Comparison of ENCODE assay signal across 8 cellular contexts in the genomic region with DNA sequence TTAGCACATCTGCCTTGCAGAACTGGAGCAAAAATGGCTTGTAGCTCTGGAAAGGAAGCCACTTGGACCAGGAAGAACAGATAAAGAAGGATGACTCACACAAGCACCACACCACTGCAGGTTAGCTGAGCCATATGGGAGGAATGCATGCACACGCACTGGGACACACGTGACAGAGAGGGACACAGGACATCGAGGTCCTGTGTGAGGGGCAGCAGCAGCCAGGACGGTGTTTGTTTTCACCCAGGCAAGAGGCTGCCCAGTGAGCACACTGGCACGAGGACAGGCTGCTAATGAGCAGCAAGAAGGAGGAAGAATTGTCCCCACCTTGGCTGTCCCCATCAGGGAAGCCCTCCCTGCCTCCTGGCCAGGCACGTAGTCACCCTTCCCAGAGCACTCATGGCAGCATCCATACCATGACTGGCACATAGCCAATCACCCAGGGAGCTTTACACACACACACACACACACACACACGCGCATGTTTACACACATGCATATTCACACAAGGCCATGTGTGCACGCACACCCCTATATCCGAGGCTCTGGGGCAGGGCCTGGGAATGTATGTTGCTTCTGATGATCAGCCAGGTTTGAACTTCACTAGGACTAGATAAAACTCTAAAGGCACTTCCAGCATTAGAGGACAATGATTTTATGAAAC. TPM values are rescaled to one million over a fixed set of nuclear protein-coding genes. Genes with fewer than 3 reads are reported as not detected.
A peak's percentile ranks its signal among the peaks of the same experiment; 100 is the strongest.
DNase-seq lines count a peak whose midpoint lies in the region; ATAC-seq and TF ChIP-seq lines count a peak whose summit lies in the region.

No MANE protein-coding gene starts in this region.

- intact Hi-C loops in heart right ventricle (cut with DNase I): loop anchor here in 4 of 10 donors (5.0 to 10.0 kb wide), 4 partner anchors 47 to 57 kb away; partner anchors contain the start of gene EHD4 (in 2 of the 4)

- TF ChIP-seq EP300 in suprapubic skin (IDR thresholded peaks at IDR 0.05): no peak

- WGBS in heart right ventricle, 2 donors: 39 to 45% methylated on average over 10 of the region's 10 CpGs
- 58% methylated on average over 9 of the region's 10 CpGs for WGBS in suprapubic skin

- no peak overlapping the region for H3K9ac ChIP-seq in adipocyte (ENCODE audit: low read length)

- H3K27me3 ChIP-seq in adipocyte (replicated peaks; ENCODE audit: control insufficient read depth, insufficient read depth, low read length) (no peaks in the 10 kb centered on the region), heart right ventricle (no peaks in the 10 kb centered on the region), suprapubic skin (no peaks in the 10 kb centered on the region)

- no peak for TF ChIP-seq POLR2A in suprapubic skin (IDR thresholded peaks at IDR 0.05)

- POLR2A ChIA-PET in GM10248 (lab: Yijun Ruan, JAX): no interaction called here

- no peak for TF ChIP-seq CTCF in heart right ventricle (IDR thresholded peaks at IDR 0.05)
- TF ChIP-seq CTCF in suprapubic skin (IDR thresholded peaks at IDR 0.05): no peak
- no peak for TF ChIP-seq CTCF in GM10248 (IDR thresholded peaks at IDR 0.05; ENCODE audit: control extremely low read depth, extremely low read depth, low read depth, missing control alignments)

- peak overlapping the region; percentile 61 to 87 (median 77) for H3K27ac ChIP-seq in heart right ventricle
- peak overlapping the region; percentile 52 for H3K27ac ChIP-seq in suprapubic skin

- no peaks in the 10 kb centered on the region for H3K36me3 ChIP-seq in adipocyte (ENCODE audit: control insufficient read depth, insufficient read depth, low read length, severe bottlenecking)
- peaks cover 0 to 57% (median 8%) of the 10 kb centered on the region in 9 donors for H3K36me3 ChIP-seq in heart right ventricle
- peaks cover 17% of the 10 kb centered on the region for H3K36me3 ChIP-seq in suprapubic skin

- H3K4me1 ChIP-seq in adipocyte (ENCODE audit: control insufficient read depth, insufficient read depth, low read length) (peaks cover 62% of the 10 kb centered on the region), heart right ventricle (peaks cover 38 to 100% (median 100%) of the 10 kb centered on the region in 9 donors), suprapubic skin (peaks cover 42% of the 10 kb centered on the region)

- H3K4me3 ChIP-seq in adipocyte (ENCODE audit: low read length): no peak overlapping the region
- peak overlapping the region in 1 of 10 donors; percentile 0 for H3K4me3 ChIP-seq in heart right ventricle
- H3K4me3 ChIP-seq in suprapubic skin: no peak overlapping the region

- CTCF ChIA-PET in GM10248 (lab: Yijun Ruan, JAX): interaction anchor here (1.2 to 3.3 kb wide), 4 partner anchors 10 to 18 kb away, joined by 3 to 24 read pairs (median 10); no protein-coding TSS in a partner anchor

- ATAC-seq in heart right ventricle: peak in 6 of 8 donors; percentile 17 to 67 (median 52)
- no peak for ATAC-seq in GM19324 (IDR thresholded peaks at IDR 0.05; ENCODE audit: low FRiP score, unreplicated experiment)

- DNase-seq in HS-5 (ENCODE audit: low read depth) (peak; percentile 54), adipocyte (ENCODE audit: low read depth) (peak; percentile 29), heart right ventricle (peak; percentile 37 to 47), suprapubic skin (ENCODE audit: low spot score in 2 of 2) (no peak), GM10248 (ENCODE audit: extremely low spot score) (no peak), mesenteric fat pad (ENCODE audit: low spot score) (no peak), NCI-H187 (lab: John Stamatoyannopoulos, UW) (no peak)

- H3K9me3 ChIP-seq in adipocyte (ENCODE audit: control insufficient read depth, low read length) (no peaks in the 10 kb centered on the region), heart right ventricle (no peaks in the 10 kb centered on the region), suprapubic skin (no peaks in the 10 kb centered on the region)

RNA-seq across cellular contexts. Expression of gene SPTBN5, which starts 24.0 kb away (rescaled TPM):
- total RNA-seq in heart right ventricle: 1 to 10 TPM; 1.6 to 5.9 (median 2.4) TPM
- 1 to 10 TPM in 1 of 2 donors, under 1 TPM in 1; 0.94 to 8.7 TPM for polyA plus RNA-seq in heart right ventricle
- 1 to 10 TPM; 1.3 to 3.4 (median 2.8) TPM for total RNA-seq in suprapubic skin
- total RNA-seq in mesenteric fat pad: 1.6 TPM

RNA-seq across cellular contexts. Expression of gene EHD4, which starts 54.5 kb away (rescaled TPM):
- total RNA-seq in heart right ventricle (10 to 100 TPM; 29.8 to 62.7 (median 46.6) TPM), suprapubic skin (10 to 100 TPM; 16.0 to 31.4 (median 20.9) TPM), mesenteric fat pad (35.7 TPM)
- 10 to 100 TPM; 23.4 to 24.2 TPM for polyA plus RNA-seq in heart right ventricle

Comparison
In these comparisons a context has a peak if more than half of its experiments do, and no peak if none do; other contexts are left out.
1. DNase-seq: peak in HS-5 (single experiment), adipocyte (single experiment) and heart right ventricle (2 of 2); none in suprapubic skin (0 of 2), GM10248 (single experiment), mesenteric fat pad (single experiment) and NCI-H187 (0 of 2).